Comparison of ENCODE assay signal across 11 cellular contexts in the genomic region with DNA sequence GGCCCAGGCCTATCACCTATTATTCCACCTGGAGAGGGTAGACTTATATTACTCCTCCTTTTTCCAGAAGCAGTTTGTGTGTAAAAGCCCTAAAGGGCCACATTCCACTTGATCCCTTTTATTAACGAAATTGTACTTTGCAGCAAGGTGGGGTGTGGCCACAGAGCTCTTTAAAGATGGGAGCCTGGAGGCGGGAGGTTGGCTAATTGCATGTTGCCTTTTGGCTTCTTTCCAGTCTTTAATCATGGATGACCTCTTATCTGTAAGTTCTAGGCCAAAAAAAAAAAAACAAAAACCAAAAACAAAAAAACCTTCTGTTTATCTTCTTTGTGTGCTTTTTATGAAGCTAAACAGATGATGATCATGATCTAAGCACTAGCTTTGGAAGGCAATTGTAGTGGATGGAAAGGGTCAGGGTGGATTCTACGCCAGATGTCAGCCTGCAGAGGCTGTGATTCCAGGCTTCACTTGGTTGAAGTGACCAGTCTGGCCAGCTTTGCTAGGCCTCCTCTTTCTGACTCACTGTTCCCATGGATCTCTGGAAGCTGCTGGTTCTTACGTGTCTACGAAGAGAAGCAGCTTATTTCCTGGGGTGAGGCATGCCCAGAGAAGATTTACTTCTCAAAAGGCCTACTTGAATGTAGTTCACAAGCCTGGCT.
DNase-seq lines count a peak whose midpoint lies in the region; ATAC-seq, FAIRE-seq and TF ChIP-seq lines count a peak whose summit lies in the region.
"Had no signal": no experiment of that assay in that cellular context is flagged by ENCODE, and none has a peak within 500 bp of the region (broad histone marks: within the 10 kb centered on the region; RNA-seq: fewer than 3 reads in every experiment).

No MANE protein-coding gene starts in this region.

- no peaks in the 10 kb centered on the region for H4K20me1 ChIP-seq in GM23248 (ENCODE audit: insufficient read depth)
- no peaks in the 10 kb centered on the region for H4K20me1 ChIP-seq in astrocyte (ENCODE audit: insufficient read depth, low read length)

- in situ Hi-C loops in GM23248 (cut with MboI): no loop called here
- in situ Hi-C loops in GM13977 (cut with MboI; ENCODE audit: low pct_unique_long_range_greater_than_20kb, low sequenced_read_pairs, unreplicated experiment): no loop called here

- DNase-seq in GM23248 (peak; percentile 97), astrocyte (ENCODE audit: low read depth) (peak; percentile 92), hepatic stellate cell (ENCODE audit: low spot score) (peak; percentile 46), small intestine (peak; percentile 40), GM13977 (ENCODE audit: low spot score) (no peak)
- DNase-seq: activated CD8-positive, alpha-beta T cell treated with anti-CD3 and anti-CD28 coated beads, Interleukin-2, amount 10 ng/mL, durations not matched to agents 7 days and 5 days; PC-3 had no signal

- H3K27me3 Mint-ChIP-seq in astrocyte (ENCODE audit: low read depth, unreplicated experiment): peaks cover 2% of the 10 kb centered on the region

- H3F3A ChIP-seq in GM23248 (ENCODE audit: insufficient read depth): peaks cover 39% of the 10 kb centered on the region

- no peaks in the 10 kb centered on the region for H3K9me2 ChIP-seq in GM23248 (ENCODE audit: insufficient read depth)

- H3K4me2 ChIP-seq in GM23248 (ENCODE audit: unreplicated experiment): peak overlapping the region; percentile 6
- H3K4me2 ChIP-seq in astrocyte (ENCODE audit: low read length): peak overlapping the region; percentile 31

- H3K4me3 ChIP-seq in GM23248 (0 out of 2 replicates have a peak overlapping the region, but pooled peaks have one; percentile 11), astrocyte (ENCODE audit: insufficient read depth, low read depth, low read length) (no peak overlapping the region), small intestine (ENCODE audit: low read depth in 1 of 2, low read length in 2 of 2) (no peak overlapping the region)

- no peak overlapping the region for H3K4me3 Mint-ChIP-seq in astrocyte (ENCODE audit: unreplicated experiment)
- H3K4me3 Mint-ChIP-seq: activated CD8-positive, alpha-beta T cell treated with anti-CD3 and anti-CD28 coated beads, Interleukin-2, amount 10 ng/mL, durations not matched to agents 7 days and 5 days had no signal

- H3K79me2 ChIP-seq in GM23248 (ENCODE audit: insufficient read depth) (peaks cover 61% of the 10 kb centered on the region), astrocyte (ENCODE audit: insufficient read depth, low read length) (peaks cover 4% of the 10 kb centered on the region)

- ATAC-seq in HG03159 (IDR thresholded peaks at IDR 0.05; ENCODE audit: unreplicated experiment) (no peak), GM18868 (IDR thresholded peaks at IDR 0.05; ENCODE audit: unreplicated experiment) (no peak), GM19395 (IDR thresholded peaks at IDR 0.05; ENCODE audit: unreplicated experiment) (no peak)
- ATAC-seq: activated CD8-positive, alpha-beta T cell treated with anti-CD3 and anti-CD28 coated beads, Interleukin-2, amount 10 ng/mL, durations not matched to agents 7 days and 5 days; PC-3 had no signal

- H3K27ac Mint-ChIP-seq in astrocyte (ENCODE audit: unreplicated experiment): peak overlapping the region; percentile 58
- H3K27ac Mint-ChIP-seq: activated CD8-positive, alpha-beta T cell treated with anti-CD3 and anti-CD28 coated beads, Interleukin-2, amount 10 ng/mL, durations not matched to agents 7 days and 5 days had no signal

- H3K4me1 Mint-ChIP-seq in astrocyte (ENCODE audit: low read depth, unreplicated experiment): peaks cover 47% of the 10 kb centered on the region

- no peaks in the 10 kb centered on the region for H3K36me3 ChIP-seq in GM23248 (ENCODE audit: low read depth)
- H3K36me3 ChIP-seq in astrocyte (ENCODE audit: insufficient read depth, low read length): no peaks in the 10 kb centered on the region
- no peaks in the 10 kb centered on the region for H3K36me3 ChIP-seq in small intestine (ENCODE audit: control insufficient read depth in 2 of 2, insufficient read depth in 2 of 2, low read length in 2 of 2)

- H3K9me3 Mint-ChIP-seq in astrocyte (ENCODE audit: unreplicated experiment): no peaks in the 10 kb centered on the region

- H3K27ac ChIP-seq in GM23248 (peak overlapping the region; percentile 89), astrocyte (ENCODE audit: low read depth, low read length) (peak overlapping the region; percentile 36), small intestine (ENCODE audit: low read depth in 1 of 2, low read length in 1 of 2) (peak overlapping the region in 1 of 2 donors; percentile 61)

- H3K9me3 ChIP-seq in GM23248 (ENCODE audit: low read depth) (no peaks in the 10 kb centered on the region), astrocyte (ENCODE audit: insufficient read depth, low read depth, low read length) (no peaks in the 10 kb centered on the region), small intestine (ENCODE audit: control insufficient read depth, low read depth) (no peaks in the 10 kb centered on the region)

- FAIRE-seq in astrocyte (lab: Jason Lieb, UNC) (no peak), small intestine (lab: Jason Lieb, UNC) (no peak)
- FAIRE-seq: H1 had no signal

- H3K9ac ChIP-seq in GM23248 (peak overlapping the region; percentile 69), astrocyte (ENCODE audit: low read length) (peak overlapping the region; percentile 18)

- H3K27me3 ChIP-seq in GM23248 (replicated peaks; ENCODE audit: insufficient read depth) (no peaks in the 10 kb centered on the region), astrocyte (ENCODE audit: insufficient read depth, low read length) (no peaks in the 10 kb centered on the region), small intestine (ENCODE audit: control insufficient read depth in 2 of 2, insufficient read depth in 2 of 2, low read length in 2 of 2) (no peaks in the 10 kb centered on the region)

- TF ChIP-seq CTCF in astrocyte (IDR thresholded peaks at IDR 0.05; ENCODE audit: insufficient read depth, low read depth, low read length): no peak
- no peak for TF ChIP-seq CTCF in GM13977 (IDR thresholded peaks at IDR 0.05; ENCODE audit: extremely low read depth, insufficient read depth, missing control alignments)

- 27 to 34% methylated on average over 5 of the region's 5 CpGs for WGBS in GM23248 (ENCODE audit: low coverage in 1 of 2, low lambda C conversion rate in 2 of 2, missing lambda C conversion rate in 2 of 2), 2 experiments
- WGBS in small intestine, 3 donors: 57 to 61% (median 59%) methylated on average over 5 of the region's 5 CpGs

- H3K4me1 ChIP-seq in GM23248 (ENCODE audit: insufficient read depth): peaks cover 35% of the 10 kb centered on the region
- H3K4me1 ChIP-seq in astrocyte (ENCODE audit: insufficient read depth, low read length): peaks cover 14% of the 10 kb centered on the region
- peaks cover 0 to 14% of the 10 kb centered on the region in 2 donors for H3K4me1 ChIP-seq in small intestine (ENCODE audit: control insufficient read depth in 2 of 2, insufficient read depth in 1 of 2, low read depth in 1 of 2, low read length in 1 of 2)

- H2AFZ ChIP-seq in GM23248 (peak overlapping the region; percentile 65), astrocyte (ENCODE audit: low read depth, low read length) (peak overlapping the region; percentile 28)

- H3K36me3 Mint-ChIP-seq in astrocyte (ENCODE audit: low read depth, unreplicated experiment): no peaks in the 10 kb centered on the region
